8 cellular contexts compared by ENCODE assay signal in the genomic region with DNA sequence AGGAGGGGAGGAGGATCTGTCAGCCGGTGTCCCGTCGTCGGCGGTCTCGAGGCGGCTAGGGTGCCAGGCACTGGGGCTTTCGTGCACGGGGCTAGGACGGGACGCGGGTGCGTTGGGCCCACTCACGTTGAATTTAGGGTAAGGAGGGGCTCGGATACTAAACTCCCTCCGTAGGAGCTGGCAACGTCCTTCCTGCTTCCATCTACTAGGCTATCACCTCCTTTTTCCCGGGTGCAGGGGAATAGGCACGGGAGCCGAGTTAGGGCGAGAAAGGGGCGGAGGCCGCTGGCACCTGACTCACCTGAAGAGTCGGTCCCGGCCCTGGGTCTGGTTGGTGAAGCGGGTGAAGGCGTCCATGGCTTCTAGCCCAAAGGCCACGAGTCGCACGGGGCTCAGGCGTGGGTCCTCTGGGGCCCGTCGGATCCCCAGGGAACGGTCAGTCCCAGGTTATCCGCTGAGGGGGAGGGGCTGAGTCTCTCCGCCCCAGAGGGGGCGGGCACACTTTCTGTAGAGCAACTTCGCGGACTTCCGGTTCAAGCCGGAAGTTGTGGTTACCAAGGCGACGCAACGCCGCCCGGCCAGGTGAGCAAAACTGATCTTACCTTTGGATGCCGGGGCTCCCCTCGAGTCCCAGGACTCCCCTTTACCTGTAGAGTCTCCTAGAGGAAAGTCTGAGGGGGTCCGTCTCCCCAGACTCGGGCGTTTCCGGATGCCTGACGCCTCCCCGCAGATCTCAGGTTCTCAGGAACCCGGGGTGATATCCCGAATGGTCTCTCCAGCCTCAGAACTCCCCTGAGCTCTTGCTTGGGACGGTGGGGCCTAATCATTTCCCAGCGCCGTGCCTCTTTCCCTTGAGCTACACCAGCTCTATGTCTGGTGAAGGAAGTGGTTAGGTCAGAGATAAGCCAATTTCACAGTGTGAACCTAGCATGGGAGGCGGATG. TPM values are rescaled to one million over a fixed set of nuclear protein-coding genes. Genes with fewer than 3 reads are reported as not detected.
DNase-seq lines count a peak whose midpoint lies in the region; ATAC-seq and TF ChIP-seq lines count a peak whose summit lies in the region.

A gene with protein sequence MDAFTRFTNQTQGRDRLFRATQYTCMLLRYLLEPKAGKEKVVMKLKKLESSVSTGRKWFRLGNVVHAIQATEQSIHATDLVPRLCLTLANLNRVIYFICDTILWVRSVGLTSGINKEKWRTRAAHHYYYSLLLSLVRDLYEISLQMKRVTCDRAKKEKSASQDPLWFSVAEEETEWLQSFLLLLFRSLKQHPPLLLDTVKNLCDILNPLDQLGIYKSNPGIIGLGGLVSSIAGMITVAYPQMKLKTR (minus strand): TSS at position 479 of the 943 bp plus-strand sequence. CDS start 122 bp downstream, at position 357.
A gene (plus strand): TSS at position 536 of the 943 bp plus-strand sequence. CDS start 10,936 bp downstream, outside the sequence.

- DNase-seq in DMS79 treated with DMSO at 0.1 percent for 48 hours (lab: John Stamatoyannopoulos, UW) = peak; percentile 36
- peak; percentile 60 to 68 for DNase-seq in SJCRH30
- DNase-seq in activated gamma-delta T cell treated with anti-CD3 and anti-CD28 coated beads, Interleukin-2, amount 50 U/mL, for 16 hours (ENCODE audit: low read depth) = peak; percentile 37
- peak; percentile 57 for DNase-seq in globus pallidus (ENCODE audit: low spot score)
- DNase-seq in stromal cell of bone marrow (ENCODE audit: low read depth) = peak; percentile 40

- TF ChIP-seq CTCF in KMS-11 (conservative IDR thresholded peaks at IDR 0.05; ENCODE audit: low read depth, low read length) = no peak
- no peak for TF ChIP-seq CTCF in neutrophil (IDR thresholded peaks at IDR 0.05)

- no peaks in the 10 kb centered on the region for H4K20me1 ChIP-seq in KMS-11 (ENCODE audit: insufficient read depth)

- no peaks in the 10 kb centered on the region for H3K79me2 ChIP-seq in KMS-11 (ENCODE audit: insufficient read depth, low read depth)

- no peaks in the 10 kb centered on the region for H3K9me3 ChIP-seq in SJCRH30 (replicated peaks)
- no peaks in the 10 kb centered on the region for H3K9me3 ChIP-seq in neutrophil

- H3K4me3 ChIP-seq in KMS-11 (IDR thresholded peaks at IDR 0.05; ENCODE audit: insufficient read depth, low read depth, low read length) (no peak within 1 kb of the TSS), SJCRH30 (peak within 1 kb of the TSS; percentile 65), neutrophil (ENCODE audit: low read depth in 1 of 2, low read length in 1 of 2) (peak within 1 kb of the TSS; percentile 87 to 92)

- peak within 1 kb of the TSS; percentile 15; the same call in 1 of the 2 replicates for H3K9ac ChIP-seq in KMS-11

- ATAC-seq in GM21737 (IDR thresholded peaks at IDR 0.05; ENCODE audit: unreplicated experiment) = peak; percentile 85

- H3K36me3 ChIP-seq in KMS-11 (ENCODE audit: insufficient read depth) = no peaks in the 10 kb centered on the region
- H3K36me3 ChIP-seq in SJCRH30 = no peaks in the 10 kb centered on the region
- no peaks in the 10 kb centered on the region for H3K36me3 ChIP-seq in neutrophil

- peak within 1 kb of the TSS; percentile 97 for H3K4me2 ChIP-seq in KMS-11

- H3K27ac ChIP-seq in KMS-11 = no peak within 1 kb of the TSS
- no peak within 1 kb of the TSS for H3K27ac ChIP-seq in SJCRH30
- H3K27ac ChIP-seq in neutrophil = no peak within 1 kb of the TSS

- peak within 1 kb of the TSS; percentile 100 for H2AFZ ChIP-seq in KMS-11 (ENCODE audit: low read depth)

- peaks cover 5% of the 10 kb centered on the region for H3K4me1 ChIP-seq in KMS-11 (ENCODE audit: low read depth, poor library complexity, severe bottlenecking)
- no peaks in the 10 kb centered on the region for H3K4me1 ChIP-seq in SJCRH30
- H3K4me1 ChIP-seq in neutrophil (ENCODE audit: control insufficient read depth in 1 of 2, insufficient read depth in 1 of 2, low read depth in 1 of 2, low read length in 1 of 2) = peaks cover 5 to 8% of the 10 kb centered on the region in 2 experiments

- H3K27me3 ChIP-seq in KMS-11 (ENCODE audit: insufficient read depth, low read depth) (no peaks in the 10 kb centered on the region), SJCRH30 (0 out of 2 replicates have a peak, but pooled peaks cover 5% of the 10 kb centered on the region), neutrophil (no peaks in the 10 kb centered on the region)

RNA-seq across cellular contexts. Expression of the first gene that starts in this region (rescaled TPM):
- 1.4 and 2.0 TPM in 2 replicates for total RNA-seq in SJCRH30 (2014; rRNA removed; shearing (Covaris generic))

RNA-seq across cellular contexts. Expression of the second gene that starts in this region (rescaled TPM):
- total RNA-seq in SJCRH30 (2014; rRNA removed; shearing (Covaris generic)) = not detected in 2 replicates
